Comparison of ENCODE assay signal across 1 cellular context in the genomic region with DNA sequence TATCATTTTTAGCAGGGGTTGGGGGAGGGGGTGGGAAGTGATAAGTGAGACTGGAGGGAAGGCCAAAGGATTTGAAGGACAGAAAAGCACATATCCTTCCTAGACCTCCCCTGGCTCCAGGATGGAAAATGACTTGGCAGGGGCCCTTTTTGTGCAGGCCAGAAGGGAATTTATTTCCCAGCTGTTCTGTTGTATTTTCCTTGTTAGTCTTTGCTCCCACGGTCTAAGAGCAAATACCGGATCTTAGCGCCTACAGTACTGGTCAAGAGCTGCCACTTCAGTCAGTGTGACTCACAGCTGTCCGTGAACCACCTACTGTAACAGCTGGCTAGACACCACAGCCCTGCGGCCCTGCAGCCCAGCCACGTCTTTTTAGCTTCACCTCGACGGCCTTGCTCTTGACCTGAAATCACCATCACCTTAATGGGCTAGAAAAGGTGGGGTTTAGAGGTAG.
TF ChIP-seq lines count a peak whose summit lies in the region.

No MANE protein-coding gene starts in this region.

TF ChIP-seq in HepG2, 621 proteins besides CTCF, POLR2A, EP300 and RAD21 (continued from another document and continues in another):
- TF ChIP-seq SRSF4 (IDR thresholded peaks at IDR 0.05; ENCODE audit: low read depth, low read length, poor library complexity, severe bottlenecking) (no peak), FOXA1 (IDR thresholded peaks at IDR 0.05) (no peak), FOXA1 (CRISPR knock-in tag; IDR thresholded peaks at IDR 0.05) (peak; percentile 74), U2AF2 (IDR thresholded peaks at IDR 0.05; ENCODE audit: low read depth, low read length) (no peak), JDP2 (CRISPR knock-in tag; IDR thresholded peaks at IDR 0.05; ENCODE audit: borderline replicate concordance) (no peak), ZNF331 (CRISPR knock-in tag; IDR thresholded peaks at IDR 0.05) (peak; percentile 76; the same call in 1 of the 2 replicates), ZNF101 (CRISPR knock-in tag; IDR thresholded peaks at IDR 0.05; ENCODE audit: borderline replicate concordance, low read depth) (no peak), ZNF841 (CRISPR knock-in tag; IDR thresholded peaks at IDR 0.05; ENCODE audit: borderline replicate concordance) (no peak), DMAP1 (CRISPR knock-in tag; IDR thresholded peaks at IDR 0.05) (peak; percentile 23; the same call in 1 of the 2 replicates), ZNF749 (CRISPR knock-in tag; IDR thresholded peaks at IDR 0.05; ENCODE audit: borderline replicate concordance) (no peak), ZNF317 (CRISPR knock-in tag; IDR thresholded peaks at IDR 0.05) (peak; percentile 67; the same call in 1 of the 2 replicates), NFATC3 (CRISPR knock-in tag; IDR thresholded peaks at IDR 0.05) (no peak), ZNF446 (CRISPR knock-in tag; IDR thresholded peaks at IDR 0.05) (no peak), ZNF343 (CRISPR knock-in tag; IDR thresholded peaks at IDR 0.05) (no peak), SMAD1 (CRISPR knock-in tag; IDR thresholded peaks at IDR 0.05; ENCODE audit: borderline replicate concordance, low read depth) (0 out of 2 replicates have a peak, but pooled peaks have one; percentile 59), PHB2 (IDR thresholded peaks at IDR 0.05; ENCODE audit: partially characterized antibody) (no peak), ZNF703 (CRISPR knock-in tag; IDR thresholded peaks at IDR 0.05; ENCODE audit: borderline replicate concordance) (no peak), ZNF607 (CRISPR knock-in tag; IDR thresholded peaks at IDR 0.05; ENCODE audit: borderline replicate concordance) (peak; percentile 57; the same call in 1 of the 2 replicates), ZNF292 (CRISPR knock-in tag; IDR thresholded peaks at IDR 0.05; ENCODE audit: borderline replicate concordance, low read depth) (peak; percentile 96; the same call in 1 of the 2 replicates), ZBTB42 (CRISPR knock-in tag; IDR thresholded peaks at IDR 0.05) (peak; percentile 94), ZSCAN29 (CRISPR knock-in tag; conservative IDR thresholded peaks at IDR 0.05) (0 out of 2 replicates have a peak, but pooled peaks have one; percentile 43), HMGA1 (CRISPR knock-in tag; conservative IDR thresholded peaks at IDR 0.05) (no peak), RARA (CRISPR knock-in tag; IDR thresholded peaks at IDR 0.05) (peak; percentile 86), MXD4 (CRISPR knock-in tag; IDR thresholded peaks at IDR 0.05) (peak; percentile 53; the same call in 1 of the 2 replicates), MED1 (CRISPR knock-in tag; IDR thresholded peaks at IDR 0.05) (peak; percentile 92), MXI1 (IDR thresholded peaks at IDR 0.05; ENCODE audit: borderline replicate concordance, low read depth, low read length) (peak; percentile 52; the same call in 1 of the 3 replicates), CBX2 (IDR thresholded peaks at IDR 0.05; ENCODE audit: low read depth, low read length) (no peak), CBX2 (CRISPR knock-in tag; IDR thresholded peaks at IDR 0.05; ENCODE audit: low read depth) (no peak), ZNF713 (CRISPR knock-in tag; IDR thresholded peaks at IDR 0.05) (no peak)
- TF ChIP-seq, protein P1, sequence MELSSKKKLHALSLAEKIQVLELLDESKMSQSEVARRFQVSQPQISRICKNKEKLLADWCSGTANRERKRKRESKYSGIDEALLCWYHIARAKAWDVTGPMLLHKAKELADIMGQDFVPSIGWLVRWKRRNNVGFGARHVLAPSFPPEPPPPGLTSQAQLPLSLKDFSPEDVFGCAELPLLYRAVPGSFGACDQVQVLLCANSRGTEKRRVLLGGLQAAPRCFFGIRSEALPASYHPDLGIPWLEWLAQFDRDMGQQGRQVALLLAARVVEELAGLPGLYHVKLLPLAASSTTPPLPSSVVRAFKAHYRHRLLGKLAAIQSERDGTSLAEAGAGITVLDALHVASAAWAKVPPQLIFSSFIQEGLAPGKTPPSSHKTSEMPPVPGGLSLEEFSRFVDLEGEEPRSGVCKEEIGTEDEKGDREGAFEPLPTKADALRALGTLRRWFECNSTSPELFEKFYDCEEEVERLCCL (CRISPR knock-in tag; IDR thresholded peaks at IDR 0.05; ENCODE audit: borderline replicate concordance), result no peak
- TF ChIP-seq, protein P2, sequence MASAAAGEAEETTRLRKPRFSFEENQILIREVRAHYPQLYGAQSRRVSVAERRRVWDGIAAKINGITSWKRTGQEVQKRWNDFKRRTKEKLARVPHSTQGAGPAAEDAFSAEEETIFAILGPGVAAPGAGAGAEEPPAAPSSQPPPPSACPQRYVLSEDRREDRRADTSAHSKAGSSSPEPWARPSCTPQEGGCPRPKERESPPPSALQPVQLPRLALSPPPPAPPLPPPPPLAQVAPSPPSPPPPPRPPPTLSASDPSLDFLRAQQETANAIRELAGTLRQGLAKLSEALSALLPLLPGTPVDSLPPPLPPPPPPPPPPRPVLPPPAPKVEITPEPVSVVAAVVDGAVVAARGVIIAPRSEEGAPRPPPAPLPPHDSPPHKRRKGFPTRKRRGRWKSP (CRISPR knock-in tag; IDR thresholded peaks at IDR 0.05), result peak; percentile 87
- TF ChIP-seq, protein P3, sequence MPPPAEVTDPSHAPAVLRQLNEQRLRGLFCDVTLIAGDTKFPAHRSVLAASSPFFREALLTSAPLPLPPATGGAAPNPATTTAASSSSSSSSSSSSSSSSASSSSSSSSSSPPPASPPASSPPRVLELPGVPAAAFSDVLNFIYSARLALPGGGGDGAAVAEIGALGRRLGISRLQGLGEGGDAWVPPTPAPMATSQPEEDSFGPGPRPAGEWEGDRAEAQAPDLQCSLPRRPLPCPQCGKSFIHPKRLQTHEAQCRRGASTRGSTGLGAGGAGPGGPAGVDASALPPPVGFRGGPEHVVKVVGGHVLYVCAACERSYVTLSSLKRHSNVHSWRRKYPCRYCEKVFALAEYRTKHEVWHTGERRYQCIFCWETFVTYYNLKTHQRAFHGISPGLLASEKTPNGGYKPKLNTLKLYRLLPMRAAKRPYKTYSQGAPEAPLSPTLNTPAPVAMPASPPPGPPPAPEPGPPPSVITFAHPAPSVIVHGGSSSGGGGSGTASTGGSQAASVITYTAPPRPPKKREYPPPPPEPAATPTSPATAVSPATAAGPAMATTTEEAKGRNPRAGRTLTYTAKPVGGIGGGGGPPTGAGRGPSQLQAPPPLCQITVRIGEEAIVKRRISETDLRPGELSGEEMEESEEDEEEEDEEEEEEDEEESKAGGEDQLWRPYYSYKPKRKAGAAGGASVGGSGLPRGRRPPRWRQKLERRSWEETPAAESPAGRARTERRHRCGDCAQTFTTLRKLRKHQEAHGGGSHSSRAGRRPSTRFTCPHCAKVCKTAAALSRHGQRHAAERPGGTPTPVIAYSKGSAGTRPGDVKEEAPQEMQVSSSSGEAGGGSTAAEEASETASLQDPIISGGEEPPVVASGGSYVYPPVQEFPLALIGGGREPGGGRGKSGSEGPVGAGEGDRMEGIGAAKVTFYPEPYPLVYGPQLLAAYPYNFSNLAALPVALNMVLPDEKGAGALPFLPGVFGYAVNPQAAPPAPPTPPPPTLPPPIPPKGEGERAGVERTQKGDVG (CRISPR knock-in tag; IDR thresholded peaks at IDR 0.05; ENCODE audit: borderline replicate concordance), result 0 out of 2 replicates have a peak, but pooled peaks have one; percentile 34
- TF ChIP-seq, protein P4, sequence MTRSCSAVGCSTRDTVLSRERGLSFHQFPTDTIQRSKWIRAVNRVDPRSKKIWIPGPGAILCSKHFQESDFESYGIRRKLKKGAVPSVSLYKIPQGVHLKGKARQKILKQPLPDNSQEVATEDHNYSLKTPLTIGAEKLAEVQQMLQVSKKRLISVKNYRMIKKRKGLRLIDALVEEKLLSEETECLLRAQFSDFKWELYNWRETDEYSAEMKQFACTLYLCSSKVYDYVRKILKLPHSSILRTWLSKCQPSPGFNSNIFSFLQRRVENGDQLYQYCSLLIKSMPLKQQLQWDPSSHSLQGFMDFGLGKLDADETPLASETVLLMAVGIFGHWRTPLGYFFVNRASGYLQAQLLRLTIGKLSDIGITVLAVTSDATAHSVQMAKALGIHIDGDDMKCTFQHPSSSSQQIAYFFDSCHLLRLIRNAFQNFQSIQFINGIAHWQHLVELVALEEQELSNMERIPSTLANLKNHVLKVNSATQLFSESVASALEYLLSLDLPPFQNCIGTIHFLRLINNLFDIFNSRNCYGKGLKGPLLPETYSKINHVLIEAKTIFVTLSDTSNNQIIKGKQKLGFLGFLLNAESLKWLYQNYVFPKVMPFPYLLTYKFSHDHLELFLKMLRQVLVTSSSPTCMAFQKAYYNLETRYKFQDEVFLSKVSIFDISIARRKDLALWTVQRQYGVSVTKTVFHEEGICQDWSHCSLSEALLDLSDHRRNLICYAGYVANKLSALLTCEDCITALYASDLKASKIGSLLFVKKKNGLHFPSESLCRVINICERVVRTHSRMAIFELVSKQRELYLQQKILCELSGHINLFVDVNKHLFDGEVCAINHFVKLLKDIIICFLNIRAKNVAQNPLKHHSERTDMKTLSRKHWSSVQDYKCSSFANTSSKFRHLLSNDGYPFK (CRISPR knock-in tag; IDR thresholded peaks at IDR 0.05; ENCODE audit: borderline replicate concordance), result 0 out of 2 replicates have a peak, but pooled peaks have one; percentile 20
- TF ChIP-seq, protein P5, sequence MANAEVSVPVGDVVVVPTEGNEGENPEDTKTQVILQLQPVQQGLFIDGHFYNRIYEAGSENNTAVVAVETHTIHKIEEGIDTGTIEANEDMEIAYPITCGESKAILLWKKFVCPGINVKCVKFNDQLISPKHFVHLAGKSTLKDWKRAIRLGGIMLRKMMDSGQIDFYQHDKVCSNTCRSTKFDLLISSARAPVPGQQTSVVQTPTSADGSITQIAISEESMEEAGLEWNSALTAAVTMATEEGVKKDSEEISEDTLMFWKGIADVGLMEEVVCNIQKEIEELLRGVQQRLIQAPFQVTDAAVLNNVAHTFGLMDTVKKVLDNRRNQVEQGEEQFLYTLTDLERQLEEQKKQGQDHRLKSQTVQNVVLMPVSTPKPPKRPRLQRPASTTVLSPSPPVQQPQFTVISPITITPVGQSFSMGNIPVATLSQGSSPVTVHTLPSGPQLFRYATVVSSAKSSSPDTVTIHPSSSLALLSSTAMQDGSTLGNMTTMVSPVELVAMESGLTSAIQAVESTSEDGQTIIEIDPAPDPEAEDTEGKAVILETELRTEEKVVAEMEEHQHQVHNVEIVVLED (CRISPR knock-in tag; IDR thresholded peaks at IDR 0.05; ENCODE audit: borderline replicate concordance), result no peak
- TF ChIP-seq, protein P6, sequence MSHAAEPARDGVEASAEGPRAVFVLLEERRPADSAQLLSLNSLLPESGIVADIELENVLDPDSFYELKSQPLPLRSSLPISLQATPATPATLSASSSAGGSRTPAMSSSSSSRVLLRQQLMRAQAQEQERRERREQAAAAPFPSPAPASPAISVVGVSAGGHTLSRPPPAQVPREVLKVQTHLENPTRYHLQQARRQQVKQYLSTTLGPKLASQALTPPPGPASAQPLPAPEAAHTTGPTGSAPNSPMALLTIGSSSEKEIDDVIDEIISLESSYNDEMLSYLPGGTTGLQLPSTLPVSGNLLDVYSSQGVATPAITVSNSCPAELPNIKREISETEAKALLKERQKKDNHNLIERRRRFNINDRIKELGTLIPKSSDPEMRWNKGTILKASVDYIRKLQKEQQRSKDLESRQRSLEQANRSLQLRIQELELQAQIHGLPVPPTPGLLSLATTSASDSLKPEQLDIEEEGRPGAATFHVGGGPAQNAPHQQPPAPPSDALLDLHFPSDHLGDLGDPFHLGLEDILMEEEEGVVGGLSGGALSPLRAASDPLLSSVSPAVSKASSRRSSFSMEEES (CRISPR knock-in tag; IDR thresholded peaks at IDR 0.05), result 0 out of 2 replicates have a peak, but pooled peaks have one; percentile 27
- TF ChIP-seq, protein P7, sequence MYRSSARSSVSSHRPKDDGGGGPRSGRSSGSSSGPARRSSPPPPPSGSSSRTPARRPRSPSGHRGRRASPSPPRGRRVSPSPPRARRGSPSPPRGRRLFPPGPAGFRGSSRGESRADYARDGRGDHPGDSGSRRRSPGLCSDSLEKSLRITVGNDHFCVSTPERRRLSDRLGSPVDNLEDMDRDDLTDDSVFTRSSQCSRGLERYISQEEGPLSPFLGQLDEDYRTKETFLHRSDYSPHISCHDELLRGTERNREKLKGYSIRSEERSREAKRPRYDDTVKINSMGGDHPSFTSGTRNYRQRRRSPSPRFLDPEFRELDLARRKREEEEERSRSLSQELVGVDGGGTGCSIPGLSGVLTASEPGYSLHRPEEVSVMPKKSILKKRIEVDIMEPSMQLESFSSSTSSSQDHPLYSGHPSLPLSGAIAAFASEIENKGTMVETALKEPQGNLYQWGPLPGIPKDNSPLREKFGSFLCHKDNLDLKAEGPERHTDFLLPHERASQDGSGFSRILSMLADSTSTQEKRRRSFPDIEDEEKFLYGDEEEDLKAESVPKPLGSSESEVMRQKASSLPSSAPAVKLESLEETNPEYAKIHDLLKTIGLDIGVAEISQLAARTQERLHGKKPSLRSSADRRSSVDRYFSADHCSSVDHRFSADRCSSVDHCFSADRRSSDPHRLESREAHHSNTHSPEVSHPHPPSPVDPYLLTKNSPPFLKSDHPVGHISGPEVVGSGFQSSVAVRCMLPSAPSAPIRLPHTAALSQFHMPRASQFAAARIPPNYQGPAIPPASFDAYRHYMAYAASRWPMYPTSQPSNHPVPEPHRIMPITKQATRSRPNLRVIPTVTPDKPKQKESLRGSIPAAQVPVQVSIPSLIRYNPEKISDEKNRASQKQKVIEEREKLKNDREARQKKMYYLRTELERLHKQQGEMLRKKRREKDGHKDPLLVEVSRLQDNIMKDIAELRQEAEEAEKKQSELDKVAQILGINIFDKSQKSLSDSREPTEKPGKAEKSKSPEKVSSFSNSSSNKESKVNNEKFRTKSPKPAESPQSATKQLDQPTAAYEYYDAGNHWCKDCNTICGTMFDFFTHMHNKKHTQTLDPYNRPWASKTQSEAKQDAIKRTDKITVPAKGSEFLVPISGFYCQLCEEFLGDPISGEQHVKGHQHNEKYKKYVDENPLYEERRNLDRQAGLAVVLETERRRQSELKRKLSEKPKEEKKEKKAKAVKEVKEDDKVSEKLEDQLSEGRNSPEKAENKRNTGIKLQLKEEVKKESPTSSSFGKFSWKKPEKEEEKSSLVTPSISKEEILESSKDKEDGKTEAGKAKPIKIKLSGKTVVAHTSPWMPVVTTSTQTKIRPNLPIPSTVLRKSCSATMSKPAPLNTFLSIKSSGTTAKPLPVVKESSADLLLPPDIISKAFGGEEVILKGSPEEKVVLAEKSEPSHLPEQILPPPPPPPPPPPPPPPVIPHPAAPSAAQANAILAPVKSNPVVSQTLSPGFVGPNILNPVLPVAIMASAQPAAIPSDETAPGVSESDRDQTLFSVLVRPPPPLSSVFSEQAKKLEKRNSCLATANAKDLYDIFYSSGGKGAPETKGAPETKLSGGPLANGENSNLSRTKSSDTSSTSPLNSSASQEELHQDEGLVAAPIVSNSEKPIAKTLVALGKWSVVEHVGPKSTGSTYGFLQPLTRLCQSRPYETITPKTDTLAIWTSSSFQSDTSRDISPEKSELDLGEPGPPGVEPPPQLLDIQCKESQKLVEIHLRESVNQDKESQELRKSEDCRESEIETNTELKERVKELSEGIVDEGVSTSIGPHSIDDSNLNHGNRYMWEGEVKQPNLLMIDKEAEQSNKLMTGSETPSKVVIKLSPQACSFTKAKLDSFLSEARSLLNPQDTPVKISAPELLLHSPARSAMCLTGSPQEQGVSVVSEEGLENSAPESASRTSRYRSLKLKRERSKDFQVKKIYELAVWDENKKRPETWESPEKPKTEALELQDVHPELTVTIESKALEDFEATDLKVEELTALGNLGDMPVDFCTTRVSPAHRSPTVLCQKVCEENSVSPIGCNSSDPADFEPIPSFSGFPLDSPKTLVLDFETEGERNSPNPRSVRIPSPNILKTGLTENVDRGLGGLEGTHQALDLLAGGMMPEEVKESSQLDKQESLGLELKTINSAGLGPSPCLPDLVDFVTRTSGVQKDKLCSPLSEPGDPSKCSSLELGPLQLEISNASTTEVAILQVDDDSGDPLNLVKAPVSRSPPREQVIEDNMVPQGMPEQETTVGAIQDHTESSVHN (CRISPR knock-in tag; IDR thresholded peaks at IDR 0.05), result no peak
